1 cellular context compared by ENCODE assay signal in genomic region chr1:96872757-96873156, GRCh38.
TF ChIP-seq lines count a peak whose summit lies in the region.

No MANE protein-coding gene starts in this region.

TF ChIP-seq in GM23338, 12 proteins besides CTCF, POLR2A, EP300 and RAD21 (continued from another document):
- TF ChIP-seq NANOG (IDR thresholded peaks at IDR 0.05; ENCODE audit: borderline replicate concordance) (no peak), POLR2AphosphoS5 (IDR thresholded peaks at IDR 0.05; ENCODE audit: low read depth) (no peak), STAT1 (IDR thresholded peaks at IDR 0.05; ENCODE audit: unreplicated experiment) (no peak), EZH2 (IDR thresholded peaks at IDR 0.05; ENCODE audit: low read depth, unreplicated experiment) (no peak), JUNB (IDR thresholded peaks at IDR 0.05; ENCODE audit: unreplicated experiment) (no peak), CREB1 (CRISPR knock-in tag; IDR thresholded peaks at IDR 0.05; ENCODE audit: low read depth) (no peak), ZNF462 (CRISPR knock-in tag; IDR thresholded peaks at IDR 0.05) (no peak), ZNF114 (CRISPR knock-in tag; IDR thresholded peaks at IDR 0.05) (no peak)
